ENCODE assay signal across 16 cellular contexts in the genomic region with DNA sequence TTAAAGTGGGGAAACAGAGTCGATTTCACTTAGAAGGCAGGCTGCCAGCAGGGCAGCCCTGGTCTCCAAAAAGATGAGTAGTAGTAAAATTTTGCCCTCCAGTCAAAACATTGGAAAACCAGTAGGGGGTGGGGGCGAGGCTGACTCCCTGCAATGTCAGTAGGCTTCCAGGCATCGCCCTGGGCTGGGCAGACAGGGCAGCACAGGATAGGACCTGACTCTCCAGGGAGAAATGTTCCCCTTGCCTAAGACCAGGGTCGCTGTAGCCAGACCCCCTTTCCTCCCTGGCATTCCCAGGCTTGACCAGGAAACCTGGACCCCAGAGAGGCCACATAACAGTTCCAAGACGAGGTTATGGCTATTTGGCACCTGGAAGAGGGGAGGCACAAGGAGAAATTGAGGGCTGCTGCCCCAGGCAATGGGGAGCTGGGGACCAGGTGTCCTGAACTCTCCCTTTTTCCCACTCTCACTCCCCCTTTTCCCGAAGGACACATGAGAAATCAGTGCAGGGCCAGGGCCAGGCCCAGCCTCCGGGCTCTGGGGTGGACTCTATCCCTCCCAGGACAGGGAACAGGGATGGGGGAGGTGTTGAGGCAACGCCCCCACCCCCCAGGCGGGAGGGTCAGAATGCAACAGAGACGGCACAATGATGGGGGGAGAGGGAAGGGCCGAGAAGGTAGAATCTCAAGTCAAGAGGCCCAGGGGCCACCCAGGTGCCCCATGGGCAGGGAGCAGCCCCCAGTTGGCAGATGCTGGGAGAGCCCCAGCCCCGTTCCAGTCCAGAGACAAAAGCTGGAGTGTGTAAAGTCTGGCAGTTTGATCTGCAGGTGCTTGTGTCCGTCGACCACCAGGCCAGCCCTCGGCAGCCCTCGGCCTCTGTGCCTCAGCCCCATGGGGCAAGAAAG. TPM values are rescaled to one million over a fixed set of nuclear protein-coding genes. Genes with fewer than 3 reads are reported as not detected.
DNase-seq lines count a peak whose midpoint lies in the region; ATAC-seq and TF ChIP-seq lines count a peak whose summit lies in the region.
"Had no signal": no experiment of that assay in that cellular context is flagged by ENCODE, and none has a peak within 500 bp of the region (broad histone marks: within the 10 kb centered on the region; RNA-seq: fewer than 3 reads in every experiment).

No MANE protein-coding gene starts in this region.

- H3K79me2 ChIP-seq in HCT116 (ENCODE audit: insufficient read depth, low read length): peaks cover 19% of the 10 kb centered on the region; the same call in 1 of the 2 replicates
- H3K79me2 ChIP-seq in osteoblast (ENCODE audit: insufficient read depth, low read length): peaks cover 16% of the 10 kb centered on the region

- BruUV-seq in Caco-2 (replicated peaks; lab: Mats Ljungman, UMichigan) (TSS peak; percentile 32), HCT116 (replicated peaks; lab: Mats Ljungman, UMichigan) (TSS peak; percentile 42)

- H3K9me3 ChIP-seq in Caco-2 (no peaks in the 10 kb centered on the region), HCT116 (ENCODE audit: control insufficient read depth in 1 of 2, insufficient read depth in 1 of 2, low read depth in 1 of 2, low read length in 2 of 2) (no peaks in the 10 kb centered on the region), osteoblast (ENCODE audit: low read depth, low read length) (no peaks in the 10 kb centered on the region), aorta (ENCODE audit: control insufficient read depth, low read length) (no peaks in the 10 kb centered on the region)
- H3K9me3 ChIP-seq: heart left ventricle had no signal

- H3K4me3 Mint-ChIP-seq in Caco-2 (ENCODE audit: unreplicated experiment): no peak overlapping the region
- H3K4me3 Mint-ChIP-seq in brain: no peak overlapping the region
- H3K4me3 Mint-ChIP-seq: activated CD8-positive, alpha-beta T cell treated with anti-CD3 and anti-CD28 coated beads, Interleukin-2, amount 10 ng/mL, durations not matched to agents 7 days and 5 days; activated T-helper 17 cell treated with anti-CD3 and anti-CD28 coated beads, Interleukin-2, amount 50 U/mL, for 72 hours had no signal

- POLR2A ChIA-PET in Caco-2 (lab: Charles Lee): no interaction called here
- POLR2A ChIA-PET in HCT116 (lab: Charles Lee): no interaction called here

- H3K4me1 ChIP-seq in Caco-2 (peaks cover 19% of the 10 kb centered on the region), HCT116 (ENCODE audit: control insufficient read depth in 1 of 2, insufficient read depth in 2 of 2, low read length in 2 of 2) (peaks cover 12 to 25% of the 10 kb centered on the region in 2 experiments), osteoblast (ENCODE audit: insufficient read depth, low read length) (peaks cover 21% of the 10 kb centered on the region), aorta (ENCODE audit: control insufficient read depth in 1 of 2, insufficient read depth in 2 of 2, low read length in 2 of 2) (peaks cover 0 to 2% of the 10 kb centered on the region in 2 donors)

- H3K4me2 ChIP-seq in HCT116 (ENCODE audit: low read length): no peak overlapping the region
- no peak overlapping the region for H3K4me2 ChIP-seq in osteoblast (ENCODE audit: insufficient read depth, low read length)

- H3K9ac ChIP-seq in HCT116 (ENCODE audit: low read length): no peak overlapping the region

- H3K27ac Mint-ChIP-seq in Caco-2 (ENCODE audit: unreplicated experiment) (no peak overlapping the region), brain (peak overlapping the region in 4 of 5 experiments; percentile 16 to 82 (median 56))
- H3K27ac Mint-ChIP-seq: activated CD8-positive, alpha-beta T cell treated with anti-CD3 and anti-CD28 coated beads, Interleukin-2, amount 10 ng/mL, durations not matched to agents 7 days and 5 days; activated T-helper 17 cell treated with anti-CD3 and anti-CD28 coated beads, Interleukin-2, amount 50 U/mL, for 72 hours; progenitor cell of endocrine pancreas had no signal

- H3K9me2 ChIP-seq in HCT116 (ENCODE audit: insufficient read depth): no peaks in the 10 kb centered on the region

- RAD21 ChIA-PET in HCT116 (lab: Charles Lee; ENCODE audit: low non-redundant PET in 1 of 2, low total read pairs in 2 of 2, uncharacterized antibody in 2 of 2, unreplicated experiment in 2 of 2): interaction anchor here in 1 of 2 experiments (0.6 kb wide), 2 partner anchors 31 to 500 kb away, joined by 3 to 4 read pairs; partner anchors contain the start of genes ABCC3 and SGCA

- H3K4me3 ChIP-seq in Caco-2 (ENCODE audit: low read depth, low read length) (no peak overlapping the region), HCT116 (replicated peaks in 1 of 2; ENCODE audit: low read depth in 1 of 2, low read length in 2 of 2) (no peak overlapping the region), osteoblast (ENCODE audit: insufficient read depth, low read length) (no peak overlapping the region), aorta (ENCODE audit: low read length in 2 of 2) (no peak overlapping the region)
- H3K4me3 ChIP-seq: heart left ventricle had no signal

- ATAC-seq in HCT116: peak; percentile 49
- ATAC-seq in aorta (ENCODE audit: low FRiP score): no peak
- ATAC-seq in GM21528 (IDR thresholded peaks at IDR 0.05; ENCODE audit: low FRiP score, unreplicated experiment): no peak
- ATAC-seq: activated CD8-positive, alpha-beta T cell treated with anti-CD3 and anti-CD28 coated beads, Interleukin-2, amount 10 ng/mL, durations not matched to agents 7 days and 5 days; activated T-helper 17 cell treated with anti-CD3 and anti-CD28 coated beads, Interleukin-2, amount 50 U/mL, for 72 hours; esophagus mucosa had no signal

- no peaks in the 10 kb centered on the region for H4K20me1 ChIP-seq in HCT116 (ENCODE audit: insufficient read depth)
- peaks cover 48% of the 10 kb centered on the region for H4K20me1 ChIP-seq in osteoblast (ENCODE audit: insufficient read depth, low read length)

- intact Hi-C loops in Caco-2 (cut with micrococcal nuclease; ENCODE audit: unreplicated experiment): loop anchor here (5.0 kb wide), 1 partner anchor 167 kb away; the partner anchor contains the start of gene DLX4
- intact Hi-C loops in HCT116 (cut with micrococcal nuclease): no loop called here
- intact Hi-C loops in aorta (cut with DNase I): no loop called here

- H3K27me3 Mint-ChIP-seq in Caco-2 (ENCODE audit: insufficient read depth, unreplicated experiment): no peaks in the 10 kb centered on the region
- no peaks in the 10 kb centered on the region for H3K27me3 Mint-ChIP-seq in brain
- H3K27me3 Mint-ChIP-seq: activated T-helper 17 cell treated with anti-CD3 and anti-CD28 coated beads, Interleukin-2, amount 50 U/mL, for 72 hours had no signal

- CTCF ChIA-PET in Caco-2 (lab: Charles Lee): interaction anchor here (1.0 to 2.6 kb wide), 2 partner anchors 15 to 183 kb away, joined by 5 to 8 read pairs; no protein-coding TSS in a partner anchor
- CTCF ChIA-PET in HCT116 (lab: Charles Lee): no interaction called here

- no peaks in the 10 kb centered on the region for H3K27me3 ChIP-seq in Caco-2 (replicated peaks; ENCODE audit: control insufficient read depth, insufficient read depth, low read length)
- H3K27me3 ChIP-seq in HCT116 (ENCODE audit: insufficient read depth, low read length): no peaks in the 10 kb centered on the region
- no peaks in the 10 kb centered on the region for H3K27me3 ChIP-seq in osteoblast (ENCODE audit: insufficient read depth, low read length)
- no peaks in the 10 kb centered on the region for H3K27me3 ChIP-seq in aorta (ENCODE audit: control insufficient read depth in 1 of 2, insufficient read depth in 2 of 2, low read length in 1 of 2)

- WGBS in aorta, 2 donors: 50 to 51% methylated on average over 16 of the region's 16 CpGs

- H3K4me1 Mint-ChIP-seq in Caco-2 (ENCODE audit: low read depth, unreplicated experiment) (peaks cover 23% of the 10 kb centered on the region), brain (peaks cover 34% of the 10 kb centered on the region)

- H3K9me3 Mint-ChIP-seq in Caco-2 (ENCODE audit: unreplicated experiment) (no peaks in the 10 kb centered on the region), brain (no peaks in the 10 kb centered on the region)
- H3K9me3 Mint-ChIP-seq: activated T-helper 17 cell treated with anti-CD3 and anti-CD28 coated beads, Interleukin-2, amount 50 U/mL, for 72 hours had no signal

- peaks cover 61% of the 10 kb centered on the region for H3K36me3 Mint-ChIP-seq in Caco-2 (ENCODE audit: insufficient read depth, unreplicated experiment)
- peaks cover 31% of the 10 kb centered on the region for H3K36me3 Mint-ChIP-seq in brain

- TF ChIP-seq CTCF in Caco-2 (IDR thresholded peaks at IDR 0.05; ENCODE audit: insufficient read depth in 1 of 2, low read depth in 1 of 2, low read length in 1 of 2, severe bottlenecking in 1 of 2, unreplicated experiment in 1 of 2) (peak; percentile 3 to 17), HCT116 (IDR thresholded peaks at IDR 0.05 in 2 of 3, conservative IDR thresholded peaks at IDR 0.05 in 1 of 3; ENCODE audit: borderline replicate concordance in 1 of 3, insufficient read depth in 1 of 3, low read depth in 2 of 3, low read length in 2 of 3) (no peak), brain (conservative IDR thresholded peaks at IDR 0.05) (no peak), osteoblast (IDR thresholded peaks at IDR 0.05; ENCODE audit: extremely low read depth, low read depth, low read length) (peak; percentile 6)

- no peak overlapping the region for H3K27ac ChIP-seq in HCT116 (ENCODE audit: low read depth, low read length)
- no peak overlapping the region for H3K27ac ChIP-seq in osteoblast (ENCODE audit: low read depth, low read length)
- peak overlapping the region in 1 of 2 donors; percentile 20 for H3K27ac ChIP-seq in aorta (ENCODE audit: low read depth in 1 of 2, low read length in 2 of 2)

- H2AFZ ChIP-seq in HCT116 (ENCODE audit: low read depth, low read length, poor library complexity, severe bottlenecking) (no peak overlapping the region), osteoblast (ENCODE audit: low read length) (no peak overlapping the region)

- DNase-seq in Caco-2: peak in 1 of 2 experiments; percentile 51
- no peak for DNase-seq in HCT116 (ENCODE audit: low read depth, low spot score)
- DNase-seq in osteoblast (ENCODE audit: insufficient read length, low spot score, missing footprints): peak; percentile 94
- no peak for DNase-seq in HT-29 (ENCODE audit: low spot score)
- no peak for DNase-seq in aorta
- DNase-seq: activated CD8-positive, alpha-beta T cell treated with anti-CD3 and anti-CD28 coated beads, Interleukin-2, amount 10 ng/mL, durations not matched to agents 7 days and 5 days; cortex of kidney; NCI-H1092 treated with DMSO at 0.1 percent for 48 hours; NCI-H226 had no signal

- no peak for TF ChIP-seq POLR2A in HCT116 (IDR thresholded peaks at IDR 0.05; ENCODE audit: borderline replicate concordance, extremely low read depth, insufficient read depth, insufficient read length)

- no peak for TF ChIP-seq RAD21 in HCT116 (IDR thresholded peaks at IDR 0.05; ENCODE audit: low read depth)

- H3K36me3 ChIP-seq in Caco-2 (ENCODE audit: control insufficient read depth, insufficient read depth, low read length) (peaks cover 20% of the 10 kb centered on the region), HCT116 (ENCODE audit: control insufficient read depth in 1 of 2, insufficient read depth in 2 of 2, low read length in 2 of 2) (peaks cover 50 to 53% of the 10 kb centered on the region in 2 experiments), osteoblast (ENCODE audit: insufficient read depth, low read length) (peaks cover 47% of the 10 kb centered on the region), aorta (ENCODE audit: control insufficient read depth in 1 of 2, insufficient read depth in 2 of 2, low read length in 1 of 2) (peaks cover 4 to 5% of the 10 kb centered on the region in 2 donors)

RNA-seq across cellular contexts. Expression of gene SAMD14, which starts 4.5 kb away (rescaled TPM):
- 2.2 and 3.4 TPM in 2 replicates for total RNA-seq in Caco-2 (2022)
- 1.5 TPM for total RNA-seq in HCT116 (2021; ENCODE audit: unreplicated experiment)
- polyA plus RNA-seq in HCT116 (2012): 0.74 and 0.79 TPM in 2 replicates
- polyA plus RNA-seq in brain (ENCODE audit: insufficient read depth, low read depth, low replicate concordance): 24.4 TPM
- total RNA-seq in osteoblast: 2.5 and 2.7 TPM in 2 replicates
- 1.9 and 3.4 TPM in 2 replicates for total RNA-seq in HT-29 (2014; rRNA removed; shearing (Covaris generic))
- total RNA-seq in aorta: 10 to 100 TPM in 1 of 2 donors, 1 to 10 TPM in 1; 9.3 to 12.6 TPM
- 1 to 10 TPM; 2.5 to 3.8 TPM for polyA plus RNA-seq in aorta

RNA-seq across cellular contexts. Expression of gene PPP1R9B, which starts 16.0 kb away (rescaled TPM):
- total RNA-seq in Caco-2 (2022) (74.8 and 76.2 TPM in 2 replicates), HCT116 (2021; ENCODE audit: unreplicated experiment) (112 TPM), osteoblast (44.2 and 48.9 TPM in 2 replicates), aorta (10 to 100 TPM; 64.4 to 99.0 TPM)
- 65.7 and 68.5 TPM in 2 replicates for polyA plus RNA-seq in HCT116 (2012)
- polyA plus RNA-seq in brain (ENCODE audit: insufficient read depth, low read depth, low replicate concordance) (53.1 TPM), aorta (10 to 100 TPM; 20.3 to 26.1 TPM)
- 38.7 and 54.6 TPM in 2 replicates for total RNA-seq in HT-29 (2014; rRNA removed; shearing (Covaris generic))

RNA-seq across cellular contexts. Expression of gene SGCA, which starts 31.3 kb away (rescaled TPM):
- total RNA-seq in Caco-2 (2022) (not detected in 2 replicates), HCT116 (2021; ENCODE audit: unreplicated experiment) (0.37 TPM), osteoblast (0.29 TPM in 1 of 2 replicates, not detected in the other), aorta (10 to 100 TPM; 91.8 to 92.7 TPM)
- 0.21 and 0.56 TPM in 2 replicates for polyA plus RNA-seq in HCT116 (2012)
- polyA plus RNA-seq in brain (ENCODE audit: insufficient read depth, low read depth, low replicate concordance) (1.6 TPM), aorta (100 to 1,000 TPM in 1 of 2 donors, 10 to 100 TPM in 1; 86.4 to 198 TPM)
- total RNA-seq in HT-29 (2014; rRNA removed; shearing (Covaris generic)): not detected in 2 replicates
- total RNA-seq: activated CD8-positive, alpha-beta T cell treated with anti-CD3 and anti-CD28 coated beads, Interleukin-2, amount 10 ng/mL, durations not matched to agents 7 days and 5 days; activated T-helper 17 cell treated with anti-CD3 and anti-CD28 coated beads, Interleukin-2, amount 50 U/mL, for 72 hours; kidney epithelial cell; progenitor cell of endocrine pancreas had no signal

RNA-seq across cellular contexts. Expression of gene PDK2, which starts 39.3 kb away (rescaled TPM):
- total RNA-seq in Caco-2 (2022) (10.5 and 15.2 TPM in 2 replicates), HCT116 (2021; ENCODE audit: unreplicated experiment) (39.1 TPM), osteoblast (43.4 and 54.8 TPM in 2 replicates), aorta (10 to 100 TPM; 39.4 to 42.8 TPM)
- 62.1 and 68.9 TPM in 2 replicates for polyA plus RNA-seq in HCT116 (2012)
- polyA plus RNA-seq in brain (ENCODE audit: insufficient read depth, low read depth, low replicate concordance) (80.8 TPM), aorta (10 to 100 TPM; 15.0 to 45.8 TPM)
- 31.3 and 31.9 TPM in 2 replicates for total RNA-seq in HT-29 (2014; rRNA removed; shearing (Covaris generic))

Comparison
In these comparisons a context has a peak if more than half of its experiments do, and no peak if none do; other contexts are left out.
1. CTCF ChIP-seq: peak in Caco-2 (2 of 2) and osteoblast (single experiment); none in HCT116 (0 of 3) and brain (0 of 2).
2. RNA of gene SGCA, which starts 31.3 kb away (total RNA-seq): 91.8 to 92.7 TPM in aorta; 0.37 TPM in HCT116 (single experiment), not detected in Caco-2, 0.29 TPM in osteoblast and not detected in HT-29; every median in the first group is over 10 times any median in the second.